In genomic region chr2:26957524-26957923, GRCh38 we compare ENCODE assay signal across 29 cellular contexts.
"Had no signal": no experiment of that assay in that cellular context is flagged by ENCODE, and none has a peak within 500 bp of the region (broad histone marks: within the 10 kb centered on the region; RNA-seq: fewer than 3 reads in every experiment).

No MANE protein-coding gene starts in this region.

- H3K27me3 ChIP-seq: ovary had no signal

- H3K36me3 ChIP-seq: brain microvascular endothelial cell, gastrocnemius medialis, ovary, thoracic aorta, uterus, WERI-Rb-1 had no signal

- H3K4me3 Mint-ChIP-seq: activated naive CD4-positive, alpha-beta T cell treated with anti-CD3 and anti-CD28 coated beads for 36 hours; effector memory CD8-positive, alpha-beta T cell; naive B cell; stimulated activated effector memory CD8-positive, alpha-beta T cell treated with anti-CD3 and anti-CD28 coated beads, Interleukin-12 subunit alpha, Interleukin-12 subunit beta, amount 100 ng/mL, for 72 hours; stimulated activated naive CD8-positive, alpha-beta T cell treated with anti-CD3 and anti-CD28 coated beads, Interleukin-15, Interleukin-2, amounts not matched to agents 100 ng/mL and 50 ng/mL, for 24 hours had no signal

- H3K9me3 Mint-ChIP-seq: activated naive CD4-positive, alpha-beta T cell treated with anti-CD3 and anti-CD28 coated beads for 36 hours; effector memory CD8-positive, alpha-beta T cell; naive B cell; stimulated activated effector memory CD8-positive, alpha-beta T cell treated with anti-CD3 and anti-CD28 coated beads, Interleukin-12 subunit alpha, Interleukin-12 subunit beta, amount 100 ng/mL, for 72 hours; stimulated activated naive CD8-positive, alpha-beta T cell treated with anti-CD3 and anti-CD28 coated beads, Interleukin-15, Interleukin-2, amounts not matched to agents 100 ng/mL and 50 ng/mL, for 24 hours had no signal

- H3K4me1 ChIP-seq: gastrocnemius medialis, uterus had no signal

- DNase-seq: activated CD4-positive, alpha-beta T cell treated with anti-CD3 and anti-CD28 coated beads for 48 hours; activated CD4-positive, alpha-beta T cell treated with anti-CD3 and anti-CD28 coated beads, Interleukin-2, amount 50 U/mL, for 48 hours; activated CD8-positive, alpha-beta memory T cell treated with anti-CD3 and anti-CD28 coated beads for 24 hours; activated effector memory CD4-positive, alpha-beta T cell treated with Interleukin-2 at 50 U/mL for 16 hours; activated naive CD4-positive, alpha-beta T cell treated with anti-CD3 and anti-CD28 coated beads for 36 hours; amniotic stem cell; brain microvascular endothelial cell; cortex of kidney; effector memory CD8-positive, alpha-beta T cell; erythroblast; gastrocnemius medialis; islet precursor cell; left ventricle myocardium superior; naive B cell; ovary; stimulated activated CD4-positive, alpha-beta T cell treated with anti-CD3 and anti-CD28 coated beads, Interleukin-4, amount 100 ng/mL, for 24 hours; T1000; trophoblast cell; uterus; WERI-Rb-1 had no signal

- H3K4me2 ChIP-seq: hepatocyte had no signal

- H3K27ac ChIP-seq: brain microvascular endothelial cell, gastrocnemius medialis, hepatocyte, ovary, skin epidermis, thoracic aorta, uterus, WERI-Rb-1 had no signal

- H3K4me3 ChIP-seq: gastrocnemius medialis, hepatocyte, ovary, skin epidermis, thoracic aorta, uterus had no signal

- ATAC-seq: activated CD4-positive, CD25-positive, alpha-beta regulatory T cell treated with anti-CD3 and anti-CD28 coated beads, Interleukin-2, amount 50 U/mL, for 24 hours; effector memory CD8-positive, alpha-beta T cell; gastrocnemius medialis; left ventricle myocardium superior; sciatic nerve; stimulated activated effector memory CD8-positive, alpha-beta T cell treated with anti-CD3 and anti-CD28 coated beads, Interleukin-12 subunit alpha, Interleukin-12 subunit beta, amount 100 ng/mL, for 72 hours had no signal

- H2AFZ ChIP-seq: hepatocyte had no signal

- H3K4me1 Mint-ChIP-seq: stimulated activated effector memory CD8-positive, alpha-beta T cell treated with anti-CD3 and anti-CD28 coated beads, Interleukin-12 subunit alpha, Interleukin-12 subunit beta, amount 100 ng/mL, for 72 hours had no signal

- H3K79me2 ChIP-seq: hepatocyte had no signal

- H3K27ac Mint-ChIP-seq: activated naive CD4-positive, alpha-beta T cell treated with anti-CD3 and anti-CD28 coated beads for 36 hours; effector memory CD8-positive, alpha-beta T cell; progenitor cell of endocrine pancreas; stimulated activated effector memory CD8-positive, alpha-beta T cell treated with anti-CD3 and anti-CD28 coated beads, Interleukin-12 subunit alpha, Interleukin-12 subunit beta, amount 100 ng/mL, for 72 hours; stimulated activated naive CD8-positive, alpha-beta T cell treated with anti-CD3 and anti-CD28 coated beads, Interleukin-15, Interleukin-2, amounts not matched to agents 100 ng/mL and 50 ng/mL, for 24 hours had no signal

- H3K36me3 Mint-ChIP-seq: naive B cell; stimulated activated effector memory CD8-positive, alpha-beta T cell treated with anti-CD3 and anti-CD28 coated beads, Interleukin-12 subunit alpha, Interleukin-12 subunit beta, amount 100 ng/mL, for 72 hours had no signal

- FAIRE-seq: astrocyte had no signal
